Comparison of ENCODE assay signal across 8 cellular contexts in genomic region chrX:57592894-57593215, GRCh38. TPM values are rescaled to one million over a fixed set of nuclear protein-coding genes. Genes with fewer than 3 reads are reported as not detected.
DNase-seq lines count a peak whose midpoint lies in the region; ATAC-seq and TF ChIP-seq lines count a peak whose summit lies in the region.
"Not testable (repeated sequence)": the region's sequence is repeated elsewhere in the genome, so short reads cannot be mapped to it uniquely, and the experiment has no call there.

No MANE protein-coding gene starts in this region.

- H2BK15ac ChIP-seq in IMR-90 (ENCODE audit: low read depth, low read length) = not testable (repeated sequence)

- intact Hi-C loops in IMR-90 (cut with micrococcal nuclease) (loop anchor here (10.0 kb wide), 2 partner anchors 438 to 1028 kb away; partner anchors contain the start of gene UBQLN2), Right ventricle myocardium inferior (cut with DNase I) (loop anchor here (10.0 kb wide), 1 partner anchor 312 kb away; no protein-coding TSS in a partner anchor)
- intact Hi-C loops in upper lobe of right lung (cut with DNase I) = not testable (repeated sequence)

- not testable (repeated sequence) for H3K79me1 ChIP-seq in IMR-90 (ENCODE audit: low read depth in 1 of 2, low read length in 2 of 2)

- not testable (repeated sequence) for H2AK9ac ChIP-seq in IMR-90 (replicated peaks; ENCODE audit: low read depth, low read length, poor library complexity)

- WGBS in IMR-90 (ENCODE audit: extremely low coverage in 2 of 2, insufficient read length in 1 of 2), 2 experiments = 50% methylated on average over 1 of the region's 15 CpGs; no CpG with 5 or more reads in 1 of the 2 experiments

- not testable (repeated sequence) for H3K4ac ChIP-seq in IMR-90 (ENCODE audit: low read depth, low read length)

- H3K4me2 ChIP-seq in IMR-90 (ENCODE audit: low read depth, low read length) = peak overlapping the region; percentile 61

- H3K36me3 Mint-ChIP-seq in activated naive CD8-positive, alpha-beta T cell treated with anti-CD3 and anti-CD28 coated beads, Interleukin-2, amount 50 U/mL, for 24 hours (ENCODE audit: low read depth) = peaks cover 30% of the 10 kb centered on the region
- not testable (repeated sequence) for H3K36me3 Mint-ChIP-seq in nephron progenitor cell (ENCODE audit: low read depth)

- not testable (repeated sequence) for H3K27me3 ChIP-seq in H7 (ENCODE audit: control insufficient read depth, insufficient read depth, low read length); IMR-90 (ENCODE audit: control insufficient read depth, insufficient read depth, low read length); upper lobe of right lung

- not testable (repeated sequence) for H2AK5ac ChIP-seq in IMR-90 (ENCODE audit: low read depth, low read length)

- H3K23ac ChIP-seq in IMR-90 (ENCODE audit: low read depth, low read length) = not testable (repeated sequence)

- not testable (repeated sequence) for H3K27me3 Mint-ChIP-seq in activated naive CD8-positive, alpha-beta T cell treated with anti-CD3 and anti-CD28 coated beads, Interleukin-2, amount 50 U/mL, for 24 hours; nephron progenitor cell (ENCODE audit: low read depth, poor library complexity)

- peak overlapping the region; percentile 57 for H3K4me3 Mint-ChIP-seq in activated naive CD8-positive, alpha-beta T cell treated with anti-CD3 and anti-CD28 coated beads, Interleukin-2, amount 50 U/mL, for 24 hours
- H3K4me3 Mint-ChIP-seq in nephron progenitor cell = peak overlapping the region; percentile 68

- peaks cover 40% of the 10 kb centered on the region for H3K4me1 Mint-ChIP-seq in activated naive CD8-positive, alpha-beta T cell treated with anti-CD3 and anti-CD28 coated beads, Interleukin-2, amount 50 U/mL, for 24 hours
- H3K4me1 Mint-ChIP-seq in nephron progenitor cell = peaks cover 34% of the 10 kb centered on the region

- dilution Hi-C loops in IMR-90 (cut with HindIII; ENCODE audit: low sequenced_read_pairs, unreplicated experiment) = not testable (repeated sequence)

- not testable (repeated sequence) for H3K9me3 ChIP-seq in IMR-90 (ENCODE audit: control insufficient read depth, insufficient read depth, low read length); upper lobe of right lung

- H3K9me1 ChIP-seq in IMR-90 (ENCODE audit: insufficient read depth, low read length) = not testable (repeated sequence)

- not testable (repeated sequence) for H2BK120ac ChIP-seq in IMR-90 (ENCODE audit: low read depth, low read length)

- H4K20me1 ChIP-seq in IMR-90 (ENCODE audit: insufficient read depth, low read length) = not testable (repeated sequence)

- CTCF ChIA-PET in IMR-90 (lab: Yijun Ruan, JAX); RWPE1 (lab: Yijun Ruan, JAX): not testable (repeated sequence)

- H3K9ac ChIP-seq in IMR-90 (ENCODE audit: low read depth, low read length) = peak overlapping the region; percentile 67

- H3K56ac ChIP-seq in IMR-90 (ENCODE audit: extremely low read depth, insufficient read depth, low read length) = not testable (repeated sequence)

- peak; percentile 20 for ATAC-seq in IMR-90 (ENCODE audit: low read depth)
- ATAC-seq in activated naive CD8-positive, alpha-beta T cell treated with anti-CD3 and anti-CD28 coated beads, Interleukin-2, amount 50 U/mL, for 24 hours = peak; percentile 17
- not testable (repeated sequence) for ATAC-seq in Right ventricle myocardium inferior
- peak; percentile 71 for ATAC-seq in upper lobe of right lung

- not testable (repeated sequence) for H2BK20ac ChIP-seq in IMR-90 (ENCODE audit: low read depth, low read length)

- H4K5ac ChIP-seq in IMR-90 (ENCODE audit: low read depth, low read length) = not testable (repeated sequence)

- H3K14ac ChIP-seq in IMR-90 (replicated peaks; ENCODE audit: low read depth, low read length) = not testable (repeated sequence)

- TF ChIP-seq CTCF in GM10266 (IDR thresholded peaks at IDR 0.05; ENCODE audit: control insufficient read depth, insufficient read depth, low read depth, missing control alignments) = peak; percentile 20
- TF ChIP-seq CTCF in IMR-90 (conservative IDR thresholded peaks at IDR 0.05; ENCODE audit: low read depth, low read length); RWPE1 (conservative IDR thresholded peaks at IDR 0.05; ENCODE audit: low read depth); nephron progenitor cell (IDR thresholded peaks at IDR 0.05); upper lobe of right lung (IDR thresholded peaks at IDR 0.05): not testable (repeated sequence)

- not testable (repeated sequence) for TF ChIP-seq POLR2A in IMR-90 (IDR thresholded peaks at IDR 0.05; ENCODE audit: low read depth, low read length)

- H4K8ac ChIP-seq in IMR-90 (ENCODE audit: low read depth in 2 of 2, low read length in 2 of 2) = not testable (repeated sequence)

- H4K91ac ChIP-seq in IMR-90 (ENCODE audit: insufficient read depth, low read depth, low read length) = not testable (repeated sequence)

- peak overlapping the region; percentile 47 for H3K4me3 ChIP-seq in H7 (ENCODE audit: insufficient read depth, low read depth, low read length)
- peak overlapping the region; percentile 77 for H3K4me3 ChIP-seq in IMR-90 (ENCODE audit: insufficient read depth, low read depth, low read length)
- H3K4me3 ChIP-seq in upper lobe of right lung = peak overlapping the region; percentile 57

- H2AFZ ChIP-seq in IMR-90 (replicated peaks; ENCODE audit: low read length, poor library complexity) = peak overlapping the region; percentile 81

- H3K36me3 ChIP-seq in H7 (replicated peaks; ENCODE audit: control insufficient read depth, insufficient read depth, low read length); IMR-90 (ENCODE audit: control insufficient read depth, insufficient read depth, low read length); upper lobe of right lung: not testable (repeated sequence)

- not testable (repeated sequence) for BruUV-seq in IMR-90 (replicated peaks; lab: Mats Ljungman, UMichigan)

- H3K27ac ChIP-seq in IMR-90 (ENCODE audit: insufficient read depth, low read length) (peak overlapping the region; percentile 77), RWPE1 (peak overlapping the region; percentile 86), upper lobe of right lung (peak overlapping the region; percentile 91)

- H3K18ac ChIP-seq in IMR-90 (ENCODE audit: low read depth, low read length) = not testable (repeated sequence)

- not testable (repeated sequence) for H3K27ac Mint-ChIP-seq in activated naive CD8-positive, alpha-beta T cell treated with anti-CD3 and anti-CD28 coated beads, Interleukin-2, amount 50 U/mL, for 24 hours; nephron progenitor cell

- POLR2A ChIA-PET in IMR-90 (lab: Charles Lee; ENCODE audit: unreplicated experiment); RWPE1 (lab: Yijun Ruan, JAX; ENCODE audit: low non-redundant PET): not testable (repeated sequence)

- H3K9me3 Mint-ChIP-seq in activated naive CD8-positive, alpha-beta T cell treated with anti-CD3 and anti-CD28 coated beads, Interleukin-2, amount 50 U/mL, for 24 hours = not testable (repeated sequence)
- H3K9me3 Mint-ChIP-seq in nephron progenitor cell = peaks cover 39% of the 10 kb centered on the region

- in situ Hi-C loops in IMR-90 (cut with MboI; ENCODE audit: low sequenced_read_pairs) = not testable (repeated sequence)

- not testable (repeated sequence) for DNase-seq in GM10266 (ENCODE audit: extremely low spot score); H7; RWPE1 (ENCODE audit: low spot score); upper lobe of right lung
- peak; percentile 38 for DNase-seq in IMR-90
- peak; percentile 21 for DNase-seq in activated naive CD8-positive, alpha-beta T cell treated with anti-CD3 and anti-CD28 coated beads, Interleukin-2, amount 50 U/mL, for 24 hours
- DNase-seq in Right ventricle myocardium inferior (ENCODE audit: missing footprints) = peak; percentile 55
- peak; percentile 36 for DNase-seq in nephron progenitor cell

- H3K4me1 ChIP-seq in IMR-90 (ENCODE audit: control insufficient read depth, insufficient read depth, low read length) = not testable (repeated sequence)
- peaks cover 19% of the 10 kb centered on the region for H3K4me1 ChIP-seq in upper lobe of right lung

- TF ChIP-seq RAD21 in IMR-90 (IDR thresholded peaks at IDR 0.05; ENCODE audit: low read length) = not testable (repeated sequence)

- H2BK5ac ChIP-seq in IMR-90 (ENCODE audit: low read depth, low read length, poor library complexity, severe bottlenecking) = not testable (repeated sequence)

RNA-seq across cellular contexts. Expression of gene ZXDB, which starts 1.0 kb away (rescaled TPM):
- total RNA-seq in H7 (2014; rRNA removed; shearing (Covaris generic)) = 10.4 and 11.0 TPM in 2 replicates
- total RNA-seq in IMR-90 (2012; rRNA removed) (5.2 and 6.7 TPM in 2 replicates), Right ventricle myocardium inferior (5.1 TPM), upper lobe of right lung (7.3 TPM)
- 2.6 and 2.7 TPM in 2 replicates for polyA plus RNA-seq in IMR-90 (2012; rRNA removed)
- polyA plus RNA-seq in IMR-90 (2012; cell fraction: cytosol; rRNA removed) = 1.4 and 1.5 TPM in 2 replicates
- 1.6 and 2.4 TPM in 2 replicates for polyA plus RNA-seq in IMR-90 (2012; cell fraction: nucleus; rRNA removed; ENCODE audit: low replicate concordance)
